1 cellular context compared by ENCODE assay signal in genomic region chr19:14764401-14764800, GRCh38.
TF ChIP-seq lines count a peak whose summit lies in the region.

No MANE protein-coding gene starts in this region.

TF ChIP-seq in HepG2, 621 proteins besides CTCF, POLR2A, EP300 and RAD21:
- TF ChIP-seq PRDM10 (CRISPR knock-in tag; IDR thresholded peaks at IDR 0.05; ENCODE audit: low read depth), result no peak
- TF ChIP-seq ZFP36L1 (CRISPR knock-in tag; IDR thresholded peaks at IDR 0.05), result no peak
- TF ChIP-seq ZNF569 (CRISPR knock-in tag; IDR thresholded peaks at IDR 0.05; ENCODE audit: borderline replicate concordance), result no peak
- TF ChIP-seq ZNF543 (CRISPR knock-in tag; IDR thresholded peaks at IDR 0.05), result no peak
- no peak for TF ChIP-seq BRCA1 (CRISPR knock-in tag; IDR thresholded peaks at IDR 0.05)
- no peak for TF ChIP-seq ZNF850 (CRISPR knock-in tag; conservative IDR thresholded peaks at IDR 0.05)
- TF ChIP-seq STAT5B (CRISPR knock-in tag; IDR thresholded peaks at IDR 0.05), result no peak
